Comparison of ENCODE assay signal across 27 cellular contexts in the genomic region with DNA sequence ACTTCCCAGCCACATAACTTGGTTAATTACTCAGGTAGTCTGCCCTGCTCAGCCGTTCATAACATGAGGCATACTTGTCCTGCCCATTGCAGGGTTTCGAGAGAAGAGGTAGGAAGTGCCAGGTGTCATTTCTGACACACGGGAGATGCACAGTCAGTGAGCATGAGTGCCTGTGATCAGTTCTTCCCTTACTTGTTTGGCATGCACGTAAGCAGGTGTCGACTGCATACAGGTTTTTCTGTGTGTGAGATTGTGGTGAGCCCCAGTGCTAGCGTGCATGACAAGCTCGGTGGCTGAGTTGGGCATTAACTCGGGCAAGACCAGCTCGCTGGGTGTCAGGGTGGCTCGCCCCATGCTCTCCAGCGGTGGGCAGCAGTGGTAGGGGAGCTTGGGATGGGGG. TPM values are rescaled to one million over a fixed set of nuclear protein-coding genes. Genes with fewer than 3 reads are reported as not detected.
DNase-seq lines count a peak whose midpoint lies in the region; ATAC-seq and TF ChIP-seq lines count a peak whose summit lies in the region.
"Had no signal": no experiment of that assay in that cellular context is flagged by ENCODE, and none has a peak within 500 bp of the region (broad histone marks: within the 10 kb centered on the region; RNA-seq: fewer than 3 reads in every experiment).

No MANE protein-coding gene starts in this region.

- no peak for TF ChIP-seq CTCF in natural killer cell (IDR thresholded peaks at IDR 0.05)

- ATAC-seq in GM21825 (IDR thresholded peaks at IDR 0.05; ENCODE audit: unreplicated experiment) = peak; percentile 36
- peak; percentile 49 for ATAC-seq in HG03460 (IDR thresholded peaks at IDR 0.05; ENCODE audit: unreplicated experiment)
- ATAC-seq in natural killer cell = no peak
- no peak for ATAC-seq in GM18868 (IDR thresholded peaks at IDR 0.05; ENCODE audit: unreplicated experiment)
- ATAC-seq: right lobe of liver had no signal

- H3K9me3 Mint-ChIP-seq in activated CD4-positive, alpha-beta memory T cell treated with anti-CD3 and anti-CD28 coated beads, Interleukin-2, amount 10 ng/mL, durations not matched to agents 7 days and 5 days = no peaks in the 10 kb centered on the region
- no peaks in the 10 kb centered on the region for H3K9me3 Mint-ChIP-seq in activated CD4-positive, alpha-beta memory T cell treated with anti-CD3 and anti-CD28 coated beads for 36 hours
- H3K9me3 Mint-ChIP-seq in natural killer cell = no peaks in the 10 kb centered on the region
- H3K9me3 Mint-ChIP-seq: activated T-cell treated with anti-CD3 and anti-CD28 coated beads, Interleukin-2, amount 50 U/mL, for 24 hours; nephron; T-helper 2 cell treated with Interferon-gamma antibody and Interleukin-4, amounts not matched to agents 5 μg/mL and 100 μg/mL, for 36 hours; type B pancreatic cell had no signal

- H3K27ac Mint-ChIP-seq in activated CD4-positive, alpha-beta memory T cell treated with anti-CD3 and anti-CD28 coated beads, Interleukin-2, amount 10 ng/mL, durations not matched to agents 7 days and 5 days = peak overlapping the region; percentile 57
- H3K27ac Mint-ChIP-seq in activated CD4-positive, alpha-beta memory T cell treated with anti-CD3 and anti-CD28 coated beads for 36 hours = no peak overlapping the region
- H3K27ac Mint-ChIP-seq in natural killer cell = peak overlapping the region; percentile 31 to 43
- H3K27ac Mint-ChIP-seq: activated naive CD8-positive, alpha-beta T cell; nephron; T-helper 2 cell treated with Interferon-gamma antibody and Interleukin-4, amounts not matched to agents 5 μg/mL and 100 μg/mL, for 36 hours; type B pancreatic cell had no signal

- no peak overlapping the region for H3K4me3 Mint-ChIP-seq in activated CD4-positive, alpha-beta memory T cell treated with anti-CD3 and anti-CD28 coated beads, Interleukin-2, amount 10 ng/mL, durations not matched to agents 7 days and 5 days
- no peak overlapping the region for H3K4me3 Mint-ChIP-seq in activated CD4-positive, alpha-beta memory T cell treated with anti-CD3 and anti-CD28 coated beads for 36 hours
- no peak overlapping the region for H3K4me3 Mint-ChIP-seq in natural killer cell
- H3K4me3 Mint-ChIP-seq: activated naive CD8-positive, alpha-beta T cell; activated T-cell treated with anti-CD3 and anti-CD28 coated beads, Interleukin-2, amount 50 U/mL, for 24 hours; nephron; type B pancreatic cell had no signal

- H3K4me1 Mint-ChIP-seq in activated CD4-positive, alpha-beta memory T cell treated with anti-CD3 and anti-CD28 coated beads, Interleukin-2, amount 10 ng/mL, durations not matched to agents 7 days and 5 days = peaks cover 64% of the 10 kb centered on the region
- peaks cover 21% of the 10 kb centered on the region for H3K4me1 Mint-ChIP-seq in activated CD4-positive, alpha-beta memory T cell treated with anti-CD3 and anti-CD28 coated beads for 36 hours (ENCODE audit: low read depth)
- peaks cover 33 to 37% of the 10 kb centered on the region in 2 donors for H3K4me1 Mint-ChIP-seq in natural killer cell
- H3K4me1 Mint-ChIP-seq: nephron had no signal

- H3K27me3 Mint-ChIP-seq in activated CD4-positive, alpha-beta memory T cell treated with anti-CD3 and anti-CD28 coated beads, Interleukin-2, amount 10 ng/mL, durations not matched to agents 7 days and 5 days = no peaks in the 10 kb centered on the region
- no peaks in the 10 kb centered on the region for H3K27me3 Mint-ChIP-seq in activated CD4-positive, alpha-beta memory T cell treated with anti-CD3 and anti-CD28 coated beads for 36 hours
- H3K27me3 Mint-ChIP-seq in natural killer cell (ENCODE audit: low read depth in 2 of 2) = no peaks in the 10 kb centered on the region
- H3K27me3 Mint-ChIP-seq: activated naive CD8-positive, alpha-beta T cell; activated T-cell treated with anti-CD3 and anti-CD28 coated beads, Interleukin-2, amount 50 U/mL, for 24 hours; type B pancreatic cell had no signal

- POLR2A ChIA-PET in activated CD4-positive, alpha-beta memory T cell treated with anti-CD3 and anti-CD28 coated beads, Interleukin-2, amount 10 ng/mL, durations not matched to agents 7 days and 5 days (lab: Charles Lee) = interaction anchor here (0.7 kb wide), 1 partner anchor 100 kb away, joined by 3 read pairs; no protein-coding TSS in a partner anchor
- POLR2A ChIA-PET in activated CD4-positive, alpha-beta memory T cell treated with anti-CD3 and anti-CD28 coated beads for 36 hours (lab: Charles Lee) = no interaction called here

- CTCF ChIA-PET in activated CD4-positive, alpha-beta memory T cell treated with anti-CD3 and anti-CD28 coated beads, Interleukin-2, amount 10 ng/mL, durations not matched to agents 7 days and 5 days (lab: Charles Lee) = no interaction called here
- CTCF ChIA-PET in activated CD4-positive, alpha-beta memory T cell treated with anti-CD3 and anti-CD28 coated beads for 36 hours (lab: Charles Lee) = no interaction called here

- DNase-seq in activated CD4-positive, alpha-beta memory T cell treated with anti-CD3 and anti-CD28 coated beads, Interleukin-2, amount 10 ng/mL, durations not matched to agents 7 days and 5 days = no peak
- no peak for DNase-seq in activated CD4-positive, alpha-beta memory T cell treated with anti-CD3 and anti-CD28 coated beads for 36 hours
- DNase-seq in natural killer cell (no peak), NCI-H345 (lab: John Stamatoyannopoulos, UW) (no peak), NCI-H82 treated with DMSO at 0.1 percent for 48 hours (lab: John Stamatoyannopoulos, UW; ENCODE audit: unreplicated experiment) (no peak)
- DNase-seq: activated CD4-positive, alpha-beta T cell treated with anti-CD3 and anti-CD28 coated beads, Interleukin-2, amount 50 U/mL, for 4 hours; activated T-cell treated with anti-CD3 and anti-CD28 coated beads, Interleukin-2, amount 50 U/mL, for 24 hours; caudate nucleus; DMS79; dorsolateral prefrontal cortex; left ventricle myocardium inferior; midbrain; NCI-H1436; NCI-H510A; NK-92 treated with Interleukin-12 subunit alpha and Interleukin-12 subunit beta, amount 100 ng/mL, for 24 hours; Peyer's patch; SJCRH30; WERI-Rb-1 had no signal

- intact Hi-C loops in activated CD4-positive, alpha-beta memory T cell treated with anti-CD3 and anti-CD28 coated beads for 36 hours (cut with micrococcal nuclease) = no loop called here
- intact Hi-C loops in natural killer cell (cut with micrococcal nuclease) = loop anchor here (10.0 kb wide), 1 partner anchor 206 kb away; no protein-coding TSS in a partner anchor

- H3K36me3 Mint-ChIP-seq in activated CD4-positive, alpha-beta memory T cell treated with anti-CD3 and anti-CD28 coated beads, Interleukin-2, amount 10 ng/mL, durations not matched to agents 7 days and 5 days (ENCODE audit: low read depth) = peaks cover 85% of the 10 kb centered on the region
- peaks cover 64% of the 10 kb centered on the region for H3K36me3 Mint-ChIP-seq in activated CD4-positive, alpha-beta memory T cell treated with anti-CD3 and anti-CD28 coated beads for 36 hours
- peaks cover 32% of the 10 kb centered on the region for H3K36me3 Mint-ChIP-seq in natural killer cell

RNA-seq across cellular contexts. Expression of a gene that starts 51.2 kb away (rescaled TPM):
- 1 to 10 TPM in 1 of 2 experiments, under 1 TPM in 1; 0.81 to 1.3 TPM for total RNA-seq in activated CD4-positive, alpha-beta memory T cell treated with anti-CD3 and anti-CD28 coated beads, Interleukin-2, amount 10 ng/mL, durations not matched to agents 7 days and 5 days
- total RNA-seq in activated CD4-positive, alpha-beta memory T cell treated with anti-CD3 and anti-CD28 coated beads for 36 hours = under 1 TPM; 0.14 to 0.99 TPM
- total RNA-seq in natural killer cell = 1 to 10 TPM; 1.4 to 4.5 (median 3.0) TPM
- total RNA-seq: ascending aorta had no signal

Comparison
In these comparisons a context has a peak if more than half of its experiments do, and no peak if none do; other contexts are left out.
1. ATAC-seq: peak in GM21825 (single experiment) and HG03460 (single experiment); none in natural killer cell (0 of 3) and GM18868 (single experiment).